7 cellular contexts compared by ENCODE assay signal in the genomic region with DNA sequence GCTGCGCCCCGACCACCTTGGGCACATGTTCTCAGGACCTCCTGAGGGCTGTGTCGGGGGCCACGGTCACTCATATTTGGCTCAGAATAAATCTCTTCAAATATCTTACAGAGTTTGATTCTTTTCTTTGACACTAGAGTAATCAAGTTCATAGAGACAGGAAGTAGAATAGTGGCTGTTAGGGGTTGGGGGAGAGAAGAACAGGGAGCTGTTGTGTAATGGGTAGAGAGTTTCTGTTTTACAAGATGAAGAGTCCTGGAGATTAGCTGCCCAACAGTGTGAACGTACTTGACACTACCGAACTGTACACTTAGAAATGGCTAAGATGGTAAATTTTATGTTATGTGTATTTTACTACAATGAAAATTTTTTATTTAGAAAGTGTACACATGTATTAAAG.
DNase-seq lines count a peak whose midpoint lies in the region; ATAC-seq and TF ChIP-seq lines count a peak whose summit lies in the region.
"Not testable (repeated sequence)": the region's sequence is repeated elsewhere in the genome, so short reads cannot be mapped to it uniquely, and the experiment has no call there.

No MANE protein-coding gene starts in this region.

- H4K20me1 ChIP-seq in BLaER1 treated with 17β-estradiol and CSF1 and Interleukin-3, amounts not matched to agents 10 nM and 100 nM; OCI-LY3 (ENCODE audit: insufficient read depth, low read length): not testable (repeated sequence)

- not testable (repeated sequence) for H3K36me3 ChIP-seq in BLaER1 treated with 17β-estradiol and CSF1 and Interleukin-3, amounts not matched to agents 10 nM and 100 nM; KOPT-K1 (ENCODE audit: insufficient read depth, low read length); OCI-LY3 (replicated peaks; ENCODE audit: low read depth, low read length); adipocyte (ENCODE audit: control insufficient read depth, insufficient read depth, low read length, severe bottlenecking); mesenchymal stem cell (ENCODE audit: control insufficient read depth in 1 of 2, insufficient read depth in 2 of 2, low read depth in 1 of 2, low read length in 2 of 2)

- not testable (repeated sequence) for H4K91ac ChIP-seq in mesenchymal stem cell (ENCODE audit: low read length)

- not testable (repeated sequence) for H3K79me2 ChIP-seq in OCI-LY3 (ENCODE audit: low read length)

- H2BK12ac ChIP-seq in mesenchymal stem cell (ENCODE audit: low read length in 2 of 2) = not testable (repeated sequence)

- H2AFZ ChIP-seq in OCI-LY3 (ENCODE audit: low read depth, low read length); mesenchymal stem cell (ENCODE audit: low read depth, low read length): not testable (repeated sequence)

- not testable (repeated sequence) for H3K27me3 ChIP-seq in BLaER1 treated with 17β-estradiol and CSF1 and Interleukin-3, amounts not matched to agents 10 nM and 100 nM; OCI-LY3 (ENCODE audit: low read depth, low read length); adipocyte (replicated peaks; ENCODE audit: control insufficient read depth, insufficient read depth, low read length); mesenchymal stem cell (ENCODE audit: control insufficient read depth in 1 of 2, insufficient read depth in 1 of 2, low read length in 2 of 2)

- H2BK5ac ChIP-seq in mesenchymal stem cell (ENCODE audit: low read depth, low read length, poor library complexity, severe bottlenecking) = not testable (repeated sequence)

- TF ChIP-seq CTCF in OCI-LY3 (IDR thresholded peaks at IDR 0.05; ENCODE audit: low read depth, low read length) = not testable (repeated sequence)

- intact Hi-C loops in left ventricle myocardium superior (cut with micrococcal nuclease); sciatic nerve (cut with DNase I): not testable (repeated sequence)

- not testable (repeated sequence) for H3K4ac ChIP-seq in mesenchymal stem cell (ENCODE audit: low read depth in 1 of 2, low read length in 2 of 2)

- H3K9ac ChIP-seq in BLaER1 treated with 17β-estradiol and CSF1 and Interleukin-3, amounts not matched to agents 10 nM and 100 nM = peak overlapping the region in 1 of 11 experiments; percentile 23; a peak in 1 of 22 replicates
- H3K9ac ChIP-seq in OCI-LY3 (ENCODE audit: low read length); adipocyte (ENCODE audit: low read length): not testable (repeated sequence)
- H3K9ac ChIP-seq in mesenchymal stem cell (ENCODE audit: low read length) = peak overlapping the region; percentile 26

- DNase-seq in adipocyte (ENCODE audit: low read depth); left ventricle myocardium superior; mesenchymal stem cell; sciatic nerve (ENCODE audit: low spot score): not testable (repeated sequence)

- not testable (repeated sequence) for H3K79me1 ChIP-seq in mesenchymal stem cell (replicated peaks; ENCODE audit: low read length, poor library complexity, severe bottlenecking)

- H3K27ac ChIP-seq in BLaER1 treated with 17β-estradiol and CSF1 and Interleukin-3, amounts not matched to agents 10 nM and 100 nM = peak overlapping the region in 2 of 11 experiments; percentile 9 to 27; a peak in 3 of 22 replicates
- H3K27ac ChIP-seq in KOPT-K1 (ENCODE audit: low read depth, low read length, poor library complexity, severe bottlenecking) = peak overlapping the region; percentile 54
- H3K27ac ChIP-seq in OCI-LY3 (ENCODE audit: low read length); mesenchymal stem cell (ENCODE audit: low read length, poor library complexity, severe bottlenecking): not testable (repeated sequence)

- not testable (repeated sequence) for H2BK120ac ChIP-seq in mesenchymal stem cell (ENCODE audit: low read depth, low read length)

- H4K8ac ChIP-seq in mesenchymal stem cell (ENCODE audit: low read length) = not testable (repeated sequence)

- not testable (repeated sequence) for H3K9me3 ChIP-seq in BLaER1 treated with 17β-estradiol and CSF1 and Interleukin-3, amounts not matched to agents 10 nM and 100 nM (replicated peaks in 1 of 11); KOPT-K1 (ENCODE audit: insufficient read depth, low read length, poor library complexity, severe bottlenecking); OCI-LY3 (ENCODE audit: insufficient read depth, low read length); adipocyte (ENCODE audit: control insufficient read depth, low read length); mesenchymal stem cell (ENCODE audit: control insufficient read depth, low read length)

- not testable (repeated sequence) for H3K4me1 ChIP-seq in BLaER1 treated with 17β-estradiol and CSF1 and Interleukin-3, amounts not matched to agents 10 nM and 100 nM; OCI-LY3 (ENCODE audit: low read length); adipocyte (ENCODE audit: control insufficient read depth, insufficient read depth, low read length); mesenchymal stem cell (ENCODE audit: control insufficient read depth, insufficient read depth, low read depth, low read length)

- not testable (repeated sequence) for H3K4me3 ChIP-seq in BLaER1 treated with 17β-estradiol and CSF1 and Interleukin-3, amounts not matched to agents 10 nM and 100 nM; OCI-LY3 (ENCODE audit: low read length); mesenchymal stem cell (ENCODE audit: insufficient read depth in 1 of 2, low read depth in 1 of 2, low read length in 2 of 2)
- peak overlapping the region; percentile 33 for H3K4me3 ChIP-seq in adipocyte (ENCODE audit: low read length)

- not testable (repeated sequence) for H3K18ac ChIP-seq in mesenchymal stem cell (ENCODE audit: low read depth in 1 of 2, low read length in 2 of 2)

- peak overlapping the region in 8 of 11 experiments; percentile 29 to 59 (median 46); a peak in 12 of 22 replicates for H3K4me2 ChIP-seq in BLaER1 treated with 17β-estradiol and CSF1 and Interleukin-3, amounts not matched to agents 10 nM and 100 nM
- 0 out of 2 replicates have a peak overlapping the region, but pooled peaks have one; percentile 36 for H3K4me2 ChIP-seq in OCI-LY3 (ENCODE audit: low read length)
- not testable (repeated sequence) for H3K4me2 ChIP-seq in mesenchymal stem cell (ENCODE audit: low read length, poor library complexity, severe bottlenecking)

- H3K23ac ChIP-seq in mesenchymal stem cell (ENCODE audit: low read length in 2 of 2) = not testable (repeated sequence)

- WGBS in mesenchymal stem cell = no CpG with 5 or more reads among the region's 6 CpGs

- not testable (repeated sequence) for H2BK15ac ChIP-seq in mesenchymal stem cell (ENCODE audit: low read depth, poor library complexity, severe bottlenecking)

- not testable (repeated sequence) for H3K14ac ChIP-seq in mesenchymal stem cell (ENCODE audit: low read length in 2 of 2)

- ATAC-seq in left ventricle myocardium superior (peak; percentile 28), sciatic nerve (peak; percentile 18)

- not testable (repeated sequence) for H2AK5ac ChIP-seq in mesenchymal stem cell (ENCODE audit: low read length, severe bottlenecking)
